8 cellular contexts compared by ENCODE assay signal in genomic region chr10:89327803-89328441, GRCh38. TPM values are rescaled to one million over a fixed set of nuclear protein-coding genes. Genes with fewer than 3 reads are reported as not detected.
DNase-seq lines count a peak whose midpoint lies in the region; ATAC-seq and TF ChIP-seq lines count a peak whose summit lies in the region.

A gene with protein sequence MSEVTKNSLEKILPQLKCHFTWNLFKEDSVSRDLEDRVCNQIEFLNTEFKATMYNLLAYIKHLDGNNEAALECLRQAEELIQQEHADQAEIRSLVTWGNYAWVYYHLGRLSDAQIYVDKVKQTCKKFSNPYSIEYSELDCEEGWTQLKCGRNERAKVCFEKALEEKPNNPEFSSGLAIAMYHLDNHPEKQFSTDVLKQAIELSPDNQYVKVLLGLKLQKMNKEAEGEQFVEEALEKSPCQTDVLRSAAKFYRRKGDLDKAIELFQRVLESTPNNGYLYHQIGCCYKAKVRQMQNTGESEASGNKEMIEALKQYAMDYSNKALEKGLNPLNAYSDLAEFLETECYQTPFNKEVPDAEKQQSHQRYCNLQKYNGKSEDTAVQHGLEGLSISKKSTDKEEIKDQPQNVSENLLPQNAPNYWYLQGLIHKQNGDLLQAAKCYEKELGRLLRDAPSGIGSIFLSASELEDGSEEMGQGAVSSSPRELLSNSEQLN (plus strand): TSS chr10:89327997. CDS start chr10:89328074, 77 bp downstream.

- H3K4me1 Mint-ChIP-seq in effector memory CD8-positive, alpha-beta T cell (ENCODE audit: low read depth in 2 of 2), result peaks cover 22 to 38% of the 10 kb centered on the region in 2 donors

- H3K4me3 ChIP-seq in lower lobe of right lung (peak within 1 kb of the TSS; percentile 55), subcutaneous abdominal adipose tissue (ENCODE audit: low read depth in 1 of 5, low read length in 5 of 5) (peak within 1 kb of the TSS; percentile 60 to 78 (median 67))

- H3K36me3 Mint-ChIP-seq in effector memory CD8-positive, alpha-beta T cell (ENCODE audit: insufficient read depth), result peaks cover 16% of the 10 kb centered on the region

- intact Hi-C loops in lower lobe of right lung (cut with DNase I), result no loop called here

- peak within 1 kb of the TSS; percentile 59 to 87 for H3K27ac Mint-ChIP-seq in effector memory CD8-positive, alpha-beta T cell

- no peak for TF ChIP-seq CTCF in lower lobe of right lung (IDR thresholded peaks at IDR 0.05)

- H3K36me3 ChIP-seq in lower lobe of right lung (no peaks in the 10 kb centered on the region), subcutaneous abdominal adipose tissue (ENCODE audit: control insufficient read depth in 5 of 5, insufficient read depth in 5 of 5, low read length in 5 of 5) (no peaks in the 10 kb centered on the region)

- H3K27me3 ChIP-seq in lower lobe of right lung (ENCODE audit: low read depth) (no peaks in the 10 kb centered on the region), subcutaneous abdominal adipose tissue (ENCODE audit: control insufficient read depth in 5 of 5, insufficient read depth in 4 of 5, low read length in 5 of 5) (no peaks in the 10 kb centered on the region)

- ATAC-seq in effector memory CD8-positive, alpha-beta T cell (replicated peaks), result peak; percentile 26
- ATAC-seq in lower lobe of right lung, result peak; percentile 86 to 87

- DNase-seq in NCI-H146 (lab: John Stamatoyannopoulos, UW) (peak; percentile 7), NCI-H146 treated with DMSO at 0.1 percent for 48 hours (lab: John Stamatoyannopoulos, UW; ENCODE audit: unreplicated experiment) (no peak), HS-27A (ENCODE audit: low read depth) (peak; percentile 69), SW480 (ENCODE audit: low spot score) (peak; percentile 52), lower lobe of right lung (peak; percentile 53), SK-N-DZ (ENCODE audit: low spot score) (no peak)
- no peak for DNase-seq in effector memory CD8-positive, alpha-beta T cell

- H3K4me1 ChIP-seq in lower lobe of right lung (peaks cover 54% of the 10 kb centered on the region), subcutaneous abdominal adipose tissue (ENCODE audit: control insufficient read depth in 5 of 5, insufficient read depth in 5 of 5, low read length in 5 of 5) (peaks cover 7 to 47% (median 38%) of the 10 kb centered on the region in 5 donors)

- H3K9me3 Mint-ChIP-seq in effector memory CD8-positive, alpha-beta T cell, result no peaks in the 10 kb centered on the region

- H3K4me3 Mint-ChIP-seq in effector memory CD8-positive, alpha-beta T cell, result peak within 1 kb of the TSS; percentile 79 to 84

- H3K9me3 ChIP-seq in lower lobe of right lung (no peaks in the 10 kb centered on the region), subcutaneous abdominal adipose tissue (ENCODE audit: control insufficient read depth in 5 of 5, low read length in 5 of 5) (no peaks in the 10 kb centered on the region)

- peak within 1 kb of the TSS; percentile 50 to 76 (median 57) for H3K9ac ChIP-seq in subcutaneous abdominal adipose tissue (ENCODE audit: low read length in 5 of 5)

- peaks cover 10 to 44% of the 10 kb centered on the region in 2 donors for H3K27me3 Mint-ChIP-seq in effector memory CD8-positive, alpha-beta T cell

- peak within 1 kb of the TSS; percentile 88 for H3K27ac ChIP-seq in lower lobe of right lung
- peak within 1 kb of the TSS; percentile 95 for H3K27ac ChIP-seq in subcutaneous abdominal adipose tissue (ENCODE audit: low read depth, low read length)

RNA-seq across cellular contexts. Expression of the gene that starts here (rescaled TPM):
- total RNA-seq in lower lobe of right lung, result 117 TPM
- polyA plus RNA-seq in SK-N-DZ (2014; cell fraction: cytosol; rRNA removed), result not detected in 2 replicates
- not detected in 2 replicates for polyA plus RNA-seq in SK-N-DZ (2014; cell fraction: nucleus; rRNA removed)

Comparison
In these comparisons a context has a peak if more than half of its experiments do, and no peak if none do; other contexts are left out.
1. DNase-seq: peak in NCI-H146 (single experiment), HS-27A (single experiment), SW480 (single experiment) and lower lobe of right lung (single experiment); none in NCI-H146 treated with DMSO at 0.1 percent for 48 hours (single experiment), effector memory CD8-positive, alpha-beta T cell (0 of 3) and SK-N-DZ (single experiment).